In the genomic region with DNA sequence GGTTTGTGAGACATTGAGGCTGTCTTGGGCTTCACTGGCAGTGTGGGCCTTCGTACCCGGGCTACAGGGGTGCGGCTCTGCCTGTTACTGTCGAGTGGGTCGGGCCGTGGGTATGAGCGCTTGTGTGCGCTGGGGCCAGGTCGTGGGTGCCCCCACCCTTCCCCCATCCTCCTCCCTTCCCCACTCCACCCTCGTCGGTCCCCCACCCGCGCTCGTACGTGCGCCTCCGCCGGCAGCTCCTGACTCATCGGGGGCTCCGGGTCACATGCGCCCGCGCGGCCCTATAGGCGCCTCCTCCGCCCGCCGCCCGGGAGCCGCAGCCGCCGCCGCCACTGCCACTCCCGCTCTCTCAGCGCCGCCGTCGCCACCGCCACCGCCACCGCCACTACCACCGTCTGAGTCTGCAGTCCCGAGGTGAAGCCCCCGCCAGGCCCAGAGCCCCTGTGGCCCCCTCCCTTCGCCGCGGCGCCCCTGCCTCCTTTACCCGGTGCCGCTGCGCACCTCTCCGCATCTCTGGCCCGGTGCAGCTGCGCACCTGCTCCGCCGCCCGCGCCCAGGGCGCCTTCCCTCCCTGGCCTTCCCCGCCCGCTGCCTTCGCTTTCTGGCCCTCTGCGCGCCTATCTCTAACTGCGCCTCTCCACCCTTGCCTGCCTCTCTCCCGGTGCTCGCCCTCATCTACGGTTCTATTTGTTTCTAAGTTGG, we compare ENCODE assay signal across 1 cellular context.
TF ChIP-seq lines count a peak whose summit lies in the region.

Gene ENO2, plus strand, starts transcription at position 335 of the 702 bp plus-strand sequence. CDS start 1,253 bp downstream, outside the sequence.

TF ChIP-seq in HepG2, 621 proteins besides CTCF, POLR2A, EP300 and RAD21 (continued from another document and continues in another):
- TF ChIP-seq ZNF589 (CRISPR knock-in tag; conservative IDR thresholded peaks at IDR 0.05) (0 out of 2 replicates have a peak, but pooled peaks have one; percentile 11), EED (CRISPR knock-in tag; IDR thresholded peaks at IDR 0.05) (0 out of 2 replicates have a peak, but pooled peaks have one; percentile 36), ZNF766 (CRISPR knock-in tag; IDR thresholded peaks at IDR 0.05; ENCODE audit: borderline replicate concordance) (0 out of 2 replicates have a peak, but pooled peaks have one; percentile 23), ETV6 (CRISPR knock-in tag; conservative IDR thresholded peaks at IDR 0.05) (no peak), ZNF563 (CRISPR knock-in tag; IDR thresholded peaks at IDR 0.05) (peak; percentile 25; the same call in 1 of the 2 replicates), ZNF276 (CRISPR knock-in tag; IDR thresholded peaks at IDR 0.05; ENCODE audit: low read depth) (no peak), THAP11 (CRISPR knock-in tag; IDR thresholded peaks at IDR 0.05) (no peak), ZNF552 (CRISPR knock-in tag; IDR thresholded peaks at IDR 0.05; ENCODE audit: borderline replicate concordance) (no peak), ZSCAN30 (CRISPR knock-in tag; IDR thresholded peaks at IDR 0.05) (no peak), GMEB1 (CRISPR knock-in tag; IDR thresholded peaks at IDR 0.05; ENCODE audit: borderline replicate concordance) (peak; percentile 20; the same call in 1 of the 2 replicates), NFIB (CRISPR knock-in tag; IDR thresholded peaks at IDR 0.05; ENCODE audit: borderline replicate concordance) (no peak), SETDB1 (CRISPR knock-in tag; IDR thresholded peaks at IDR 0.05; ENCODE audit: borderline replicate concordance) (no peak), THYN1 (CRISPR knock-in tag; IDR thresholded peaks at IDR 0.05; ENCODE audit: borderline replicate concordance, low read depth) (0 out of 2 replicates have a peak, but pooled peaks have one; percentile 52), ZFY (CRISPR knock-in tag; IDR thresholded peaks at IDR 0.05) (peak; percentile 78), SNRNP70 (IDR thresholded peaks at IDR 0.05; ENCODE audit: low read depth, low read length) (no peak), AGO1 (IDR thresholded peaks at IDR 0.05; ENCODE audit: low read depth, low read length, poor library complexity, severe bottlenecking) (no peak), CBX1 (IDR thresholded peaks at IDR 0.05; ENCODE audit: low read depth) (peak; percentile 67), ZNF550 (CRISPR knock-in tag; IDR thresholded peaks at IDR 0.05; ENCODE audit: borderline replicate concordance) (0 out of 2 replicates have a peak, but pooled peaks have one; percentile 50), HES4 (CRISPR knock-in tag; IDR thresholded peaks at IDR 0.05; ENCODE audit: borderline replicate concordance) (peak; percentile 16; the same call in 1 of the 2 replicates), ZNF10 (CRISPR knock-in tag; IDR thresholded peaks at IDR 0.05; ENCODE audit: borderline replicate concordance, low read depth) (no peak), TCF7 (IDR thresholded peaks at IDR 0.05; ENCODE audit: low read depth) (no peak), SUZ12 (IDR thresholded peaks at IDR 0.05; ENCODE audit: low read depth, low read length) (no peak), SOX6 (IDR thresholded peaks at IDR 0.05) (no peak), SOX6 (CRISPR knock-in tag; IDR thresholded peaks at IDR 0.05) (0 out of 2 replicates have a peak, but pooled peaks have one; percentile 3)
- TF ChIP-seq, protein P1, sequence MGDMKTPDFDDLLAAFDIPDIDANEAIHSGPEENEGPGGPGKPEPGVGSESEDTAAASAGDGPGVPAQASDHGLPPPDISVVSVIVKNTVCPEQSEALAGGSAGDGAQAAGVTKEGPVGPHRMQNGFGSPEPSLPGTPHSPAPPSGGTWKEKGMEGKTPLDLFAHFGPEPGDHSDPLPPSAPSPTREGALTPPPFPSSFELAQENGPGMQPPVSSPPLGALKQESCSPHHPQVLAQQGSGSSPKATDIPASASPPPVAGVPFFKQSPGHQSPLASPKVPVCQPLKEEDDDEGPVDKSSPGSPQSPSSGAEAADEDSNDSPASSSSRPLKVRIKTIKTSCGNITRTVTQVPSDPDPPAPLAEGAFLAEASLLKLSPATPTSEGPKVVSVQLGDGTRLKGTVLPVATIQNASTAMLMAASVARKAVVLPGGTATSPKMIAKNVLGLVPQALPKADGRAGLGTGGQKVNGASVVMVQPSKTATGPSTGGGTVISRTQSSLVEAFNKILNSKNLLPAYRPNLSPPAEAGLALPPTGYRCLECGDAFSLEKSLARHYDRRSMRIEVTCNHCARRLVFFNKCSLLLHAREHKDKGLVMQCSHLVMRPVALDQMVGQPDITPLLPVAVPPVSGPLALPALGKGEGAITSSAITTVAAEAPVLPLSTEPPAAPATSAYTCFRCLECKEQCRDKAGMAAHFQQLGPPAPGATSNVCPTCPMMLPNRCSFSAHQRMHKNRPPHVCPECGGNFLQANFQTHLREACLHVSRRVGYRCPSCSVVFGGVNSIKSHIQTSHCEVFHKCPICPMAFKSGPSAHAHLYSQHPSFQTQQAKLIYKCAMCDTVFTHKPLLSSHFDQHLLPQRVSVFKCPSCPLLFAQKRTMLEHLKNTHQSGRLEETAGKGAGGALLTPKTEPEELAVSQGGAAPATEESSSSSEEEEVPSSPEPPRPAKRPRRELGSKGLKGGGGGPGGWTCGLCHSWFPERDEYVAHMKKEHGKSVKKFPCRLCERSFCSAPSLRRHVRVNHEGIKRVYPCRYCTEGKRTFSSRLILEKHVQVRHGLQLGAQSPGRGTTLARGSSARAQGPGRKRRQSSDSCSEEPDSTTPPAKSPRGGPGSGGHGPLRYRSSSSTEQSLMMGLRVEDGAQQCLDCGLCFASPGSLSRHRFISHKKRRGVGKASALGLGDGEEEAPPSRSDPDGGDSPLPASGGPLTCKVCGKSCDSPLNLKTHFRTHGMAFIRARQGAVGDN (CRISPR knock-in tag; IDR thresholded peaks at IDR 0.05) = peak; percentile 83
- TF ChIP-seq, protein P2, sequence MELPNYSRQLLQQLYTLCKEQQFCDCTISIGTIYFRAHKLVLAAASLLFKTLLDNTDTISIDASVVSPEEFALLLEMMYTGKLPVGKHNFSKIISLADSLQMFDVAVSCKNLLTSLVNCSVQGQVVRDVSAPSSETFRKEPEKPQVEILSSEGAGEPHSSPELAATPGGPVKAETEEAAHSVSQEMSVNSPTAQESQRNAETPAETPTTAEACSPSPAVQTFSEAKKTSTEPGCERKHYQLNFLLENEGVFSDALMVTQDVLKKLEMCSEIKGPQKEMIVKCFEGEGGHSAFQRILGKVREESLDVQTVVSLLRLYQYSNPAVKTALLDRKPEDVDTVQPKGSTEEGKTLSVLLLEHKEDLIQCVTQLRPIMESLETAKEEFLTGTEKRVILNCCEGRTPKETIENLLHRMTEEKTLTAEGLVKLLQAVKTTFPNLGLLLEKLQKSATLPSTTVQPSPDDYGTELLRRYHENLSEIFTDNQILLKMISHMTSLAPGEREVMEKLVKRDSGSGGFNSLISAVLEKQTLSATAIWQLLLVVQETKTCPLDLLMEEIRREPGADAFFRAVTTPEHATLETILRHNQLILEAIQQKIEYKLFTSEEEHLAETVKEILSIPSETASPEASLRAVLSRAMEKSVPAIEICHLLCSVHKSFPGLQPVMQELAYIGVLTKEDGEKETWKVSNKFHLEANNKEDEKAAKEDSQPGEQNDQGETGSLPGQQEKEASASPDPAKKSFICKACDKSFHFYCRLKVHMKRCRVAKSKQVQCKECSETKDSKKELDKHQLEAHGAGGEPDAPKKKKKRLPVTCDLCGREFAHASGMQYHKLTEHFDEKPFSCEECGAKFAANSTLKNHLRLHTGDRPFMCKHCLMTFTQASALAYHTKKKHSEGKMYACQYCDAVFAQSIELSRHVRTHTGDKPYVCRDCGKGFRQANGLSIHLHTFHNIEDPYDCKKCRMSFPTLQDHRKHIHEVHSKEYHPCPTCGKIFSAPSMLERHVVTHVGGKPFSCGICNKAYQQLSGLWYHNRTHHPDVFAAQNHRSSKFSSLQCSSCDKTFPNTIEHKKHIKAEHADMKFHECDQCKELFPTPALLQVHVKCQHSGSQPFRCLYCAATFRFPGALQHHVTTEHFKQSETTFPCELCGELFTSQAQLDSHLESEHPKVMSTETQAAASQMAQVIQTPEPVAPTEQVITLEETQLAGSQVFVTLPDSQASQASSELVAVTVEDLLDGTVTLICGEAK (IDR thresholded peaks at IDR 0.05) = no peak
- TF ChIP-seq, protein P2 (CRISPR knock-in tag; IDR thresholded peaks at IDR 0.05) = no peak
- TF ChIP-seq, protein P3, sequence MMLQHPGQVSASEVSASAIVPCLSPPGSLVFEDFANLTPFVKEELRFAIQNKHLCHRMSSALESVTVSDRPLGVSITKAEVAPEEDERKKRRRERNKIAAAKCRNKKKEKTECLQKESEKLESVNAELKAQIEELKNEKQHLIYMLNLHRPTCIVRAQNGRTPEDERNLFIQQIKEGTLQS (CRISPR knock-in tag; IDR thresholded peaks at IDR 0.05) = peak; percentile 24; the same call in 1 of the 2 replicates
- TF ChIP-seq, protein P4, sequence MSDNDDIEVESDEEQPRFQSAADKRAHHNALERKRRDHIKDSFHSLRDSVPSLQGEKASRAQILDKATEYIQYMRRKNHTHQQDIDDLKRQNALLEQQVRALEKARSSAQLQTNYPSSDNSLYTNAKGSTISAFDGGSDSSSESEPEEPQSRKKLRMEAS (IDR thresholded peaks at IDR 0.05) = 0 out of 2 replicates have a peak, but pooled peaks have one; percentile 53
- TF ChIP-seq, protein P5, sequence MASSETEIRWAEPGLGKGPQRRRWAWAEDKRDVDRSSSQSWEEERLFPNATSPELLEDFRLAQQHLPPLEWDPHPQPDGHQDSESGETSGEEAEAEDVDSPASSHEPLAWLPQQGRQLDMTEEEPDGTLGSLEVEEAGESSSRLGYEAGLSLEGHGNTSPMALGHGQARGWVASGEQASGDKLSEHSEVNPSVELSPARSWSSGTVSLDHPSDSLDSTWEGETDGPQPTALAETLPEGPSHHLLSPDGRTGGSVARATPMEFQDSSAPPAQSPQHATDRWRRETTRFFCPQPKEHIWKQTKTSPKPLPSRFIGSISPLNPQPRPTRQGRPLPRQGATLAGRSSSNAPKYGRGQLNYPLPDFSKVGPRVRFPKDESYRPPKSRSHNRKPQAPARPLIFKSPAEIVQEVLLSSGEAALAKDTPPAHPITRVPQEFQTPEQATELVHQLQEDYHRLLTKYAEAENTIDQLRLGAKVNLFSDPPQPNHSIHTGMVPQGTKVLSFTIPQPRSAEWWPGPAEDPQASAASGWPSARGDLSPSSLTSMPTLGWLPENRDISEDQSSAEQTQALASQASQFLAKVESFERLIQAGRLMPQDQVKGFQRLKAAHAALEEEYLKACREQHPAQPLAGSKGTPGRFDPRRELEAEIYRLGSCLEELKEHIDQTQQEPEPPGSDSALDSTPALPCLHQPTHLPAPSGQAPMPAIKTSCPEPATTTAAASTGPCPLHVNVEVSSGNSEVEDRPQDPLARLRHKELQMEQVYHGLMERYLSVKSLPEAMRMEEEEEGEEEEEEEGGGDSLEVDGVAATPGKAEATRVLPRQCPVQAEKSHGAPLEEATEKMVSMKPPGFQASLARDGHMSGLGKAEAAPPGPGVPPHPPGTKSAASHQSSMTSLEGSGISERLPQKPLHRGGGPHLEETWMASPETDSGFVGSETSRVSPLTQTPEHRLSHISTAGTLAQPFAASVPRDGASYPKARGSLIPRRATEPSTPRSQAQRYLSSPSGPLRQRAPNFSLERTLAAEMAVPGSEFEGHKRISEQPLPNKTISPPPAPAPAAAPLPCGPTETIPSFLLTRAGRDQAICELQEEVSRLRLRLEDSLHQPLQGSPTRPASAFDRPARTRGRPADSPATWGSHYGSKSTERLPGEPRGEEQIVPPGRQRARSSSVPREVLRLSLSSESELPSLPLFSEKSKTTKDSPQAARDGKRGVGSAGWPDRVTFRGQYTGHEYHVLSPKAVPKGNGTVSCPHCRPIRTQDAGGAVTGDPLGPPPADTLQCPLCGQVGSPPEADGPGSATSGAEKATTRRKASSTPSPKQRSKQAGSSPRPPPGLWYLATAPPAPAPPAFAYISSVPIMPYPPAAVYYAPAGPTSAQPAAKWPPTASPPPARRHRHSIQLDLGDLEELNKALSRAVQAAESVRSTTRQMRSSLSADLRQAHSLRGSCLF (CRISPR knock-in tag; IDR thresholded peaks at IDR 0.05; ENCODE audit: borderline replicate concordance) = no peak
